In the genomic region with DNA sequence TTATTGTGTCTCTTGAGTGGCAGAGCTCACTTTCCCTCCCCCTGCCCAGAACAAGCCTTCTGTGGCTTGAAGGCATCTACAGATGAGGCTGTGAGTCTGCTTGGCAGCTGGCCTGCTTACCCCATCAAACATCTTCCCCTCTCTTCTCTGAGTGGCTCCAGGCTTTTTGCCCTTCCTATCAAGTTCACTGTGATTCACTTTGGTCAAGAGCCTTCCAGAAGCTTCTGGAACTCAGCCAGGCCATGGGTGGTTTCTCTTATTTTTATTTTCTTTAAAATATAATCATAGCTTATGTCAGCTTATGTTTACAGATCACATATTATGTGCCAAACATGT, we compare ENCODE assay signal across 16 cellular contexts.
DNase-seq lines count a peak whose midpoint lies in the region; ATAC-seq, FAIRE-seq and TF ChIP-seq lines count a peak whose summit lies in the region.
"Had no signal": no experiment of that assay in that cellular context is flagged by ENCODE, and none has a peak within 500 bp of the region (broad histone marks: within the 10 kb centered on the region; RNA-seq: fewer than 3 reads in every experiment).

No MANE protein-coding gene starts in this region.

- H3K4me3 ChIP-seq in cardiac fibroblast (replicated peaks in 1 of 2; ENCODE audit: low read depth in 2 of 2, low read length in 2 of 2) = no peak overlapping the region
- H3K4me3 ChIP-seq: esophagus squamous epithelium, pancreas, testis had no signal

- peak; percentile 59 for DNase-seq in AG20443 (ENCODE audit: low spot score)
- peak; percentile 67 for DNase-seq in MV-4-11 (lab: John Stamatoyannopoulos, UW)
- peak; percentile 33 to 48 for DNase-seq in cardiac fibroblast (ENCODE audit: low read depth in 2 of 2)
- peak; percentile 20 for DNase-seq in myocyte (ENCODE audit: low read depth)
- no peak for DNase-seq in erythroblast (lab: John Stamatoyannopoulos, UW)
- DNase-seq in frontal cortex (ENCODE audit: low spot score in 2 of 2) = no peak
- DNase-seq in NOMO-1 treated with dmso at 0.1 percent for 144 hours (lab: John Stamatoyannopoulos, UW; ENCODE audit: unreplicated experiment) = no peak
- no peak for DNase-seq in left lobe of liver (ENCODE audit: low spot score)
- DNase-seq: activated CD4-positive, CD25-positive, alpha-beta regulatory T cell treated with anti-CD3 and anti-CD28 coated beads, Interleukin-2, amount 50 U/mL, for 72 hours; activated naive CD8-positive, alpha-beta T cell treated with anti-CD3 and anti-CD28 coated beads, Interleukin-2, amount 10 ng/mL, durations not matched to agents 7 days and 5 days; cortex of kidney; esophagus squamous epithelium; NCI-H1105; NCI-H345; pancreas; testis had no signal

- TF ChIP-seq POLR2A in erythroblast (IDR thresholded peaks at IDR 0.05; ENCODE audit: low read length) = no peak

- no peak for ATAC-seq in left lobe of liver
- ATAC-seq: pancreas had no signal

- no peak for TF ChIP-seq CTCF in cardiac fibroblast (IDR thresholded peaks at IDR 0.05; ENCODE audit: low read depth, low read length)

- no peak for FAIRE-seq in frontal cortex (lab: Jason Lieb, UNC)
- FAIRE-seq: pancreas had no signal

Comparison
In these comparisons a context has a peak if more than half of its experiments do, and no peak if none do; other contexts are left out.
1. DNase-seq: peak in AG20443 (single experiment), MV-4-11 (single experiment), cardiac fibroblast (2 of 2) and myocyte (single experiment); none in erythroblast (0 of 2), frontal cortex (0 of 2), NOMO-1 treated with dmso at 0.1 percent for 144 hours (single experiment) and left lobe of liver (single experiment).